11 cellular contexts compared by ENCODE assay signal in genomic region chr2:213243189-213244044, GRCh38. TPM values are rescaled to one million over a fixed set of nuclear protein-coding genes. Genes with fewer than 3 reads are reported as not detected.
A peak's percentile ranks its signal among the peaks of the same experiment; 100 is the strongest.
DNase-seq lines count a peak whose midpoint lies in the region; ATAC-seq and TF ChIP-seq lines count a peak whose summit lies in the region.
"Had no signal": no experiment of that assay in that cellular context is flagged by ENCODE, and none has a peak within 500 bp of the region (broad histone marks: within the 10 kb centered on the region; RNA-seq: fewer than 3 reads in every experiment).

No MANE protein-coding gene starts in this region.

- no peaks in the 10 kb centered on the region for H3K36me3 Mint-ChIP-seq in CD4-positive, alpha-beta memory T cell

- H3K9me3 ChIP-seq in CD4-positive, alpha-beta memory T cell (ENCODE audit: control insufficient read depth in 1 of 2, low read length in 2 of 2), result no peaks in the 10 kb centered on the region
- H3K9me3 ChIP-seq in SU-DHL-6 (ENCODE audit: insufficient read depth, low read length), result no peaks in the 10 kb centered on the region

- peak overlapping the region in 5 of 8 donors; percentile 14 to 55 (median 46) for H3K4me3 Mint-ChIP-seq in CD4-positive, alpha-beta memory T cell

- H3K27me3 ChIP-seq in CD4-positive, alpha-beta memory T cell (ENCODE audit: insufficient read depth, low read length), result no peaks in the 10 kb centered on the region
- no peaks in the 10 kb centered on the region for H3K27me3 ChIP-seq in SU-DHL-6 (ENCODE audit: low read length)

- intact Hi-C loops in CD4-positive, alpha-beta memory T cell (cut with micrococcal nuclease), result no loop called here

- H3K27me3 Mint-ChIP-seq in CD4-positive, alpha-beta memory T cell, result peaks cover 5 to 7% of the 10 kb centered on the region in 2 donors

- peak; percentile 21 for ATAC-seq in GM18870 (IDR thresholded peaks at IDR 0.05; ENCODE audit: unreplicated experiment)
- ATAC-seq in HG02798 (IDR thresholded peaks at IDR 0.05; ENCODE audit: poor library complexity, unreplicated experiment), result peak; percentile 51

- H3K4me1 ChIP-seq in CD4-positive, alpha-beta memory T cell (ENCODE audit: insufficient read depth, low read length), result no peaks in the 10 kb centered on the region

- H3K27ac Mint-ChIP-seq in CD4-positive, alpha-beta memory T cell, result peak overlapping the region in 6 of 7 donors; percentile 1 to 67 (median 22)

- H3K9me3 Mint-ChIP-seq in CD4-positive, alpha-beta memory T cell, result no peaks in the 10 kb centered on the region

- peak overlapping the region; percentile 69 for H3K9ac ChIP-seq in SU-DHL-6 (ENCODE audit: low read length)

- no peak overlapping the region for H3K27ac ChIP-seq in CD4-positive, alpha-beta memory T cell (ENCODE audit: low read depth, low read length)
- H3K27ac ChIP-seq in SU-DHL-6 (ENCODE audit: low read depth, low read length), result peak overlapping the region; percentile 99
- H3K27ac ChIP-seq: C4-2B had no signal

- no peak for DNase-seq in CD4-positive, alpha-beta memory T cell
- DNase-seq in UCSD-AML1 (lab: John Stamatoyannopoulos, UW; ENCODE audit: unreplicated experiment) (no peak), DMS 273 (lab: John Stamatoyannopoulos, UW; ENCODE audit: unreplicated experiment) (no peak), amniotic stem cell (lab: John Stamatoyannopoulos, UW) (no peak), DMS 273 treated with DMSO at 0.1 percent for 48 hours (lab: John Stamatoyannopoulos, UW) (no peak)
- DNase-seq: NCI-H1048, NCI-H748 treated with DMSO at 0.1 percent for 48 hours had no signal

- peaks cover 5% of the 10 kb centered on the region; the same call in 1 of the 2 replicates for H3K79me2 ChIP-seq in SU-DHL-6 (ENCODE audit: insufficient read depth, low read length)

- H3K9me2 ChIP-seq in SU-DHL-6 (replicated peaks; ENCODE audit: insufficient read depth, low read length), result no peaks in the 10 kb centered on the region

- H4K20me1 ChIP-seq in SU-DHL-6 (ENCODE audit: low read depth, low read length), result no peaks in the 10 kb centered on the region

- CTCF ChIA-PET in CD4-positive, alpha-beta memory T cell (lab: Charles Lee; ENCODE audit: partially characterized antibody), result no interaction called here

- POLR2A ChIA-PET in CD4-positive, alpha-beta memory T cell (lab: Charles Lee; ENCODE audit: partially characterized antibody), result no interaction called here

- no peak overlapping the region for H3K4me3 ChIP-seq in CD4-positive, alpha-beta memory T cell (ENCODE audit: low read length in 2 of 2)
- H3K4me3 ChIP-seq in SU-DHL-6 (ENCODE audit: insufficient read depth, low read length, poor library complexity, severe bottlenecking), result peak overlapping the region; percentile 39

- peak overlapping the region; percentile 99 for H3K4me2 ChIP-seq in SU-DHL-6 (ENCODE audit: low read depth, low read length, poor library complexity, severe bottlenecking)

- H3K4me1 Mint-ChIP-seq in CD4-positive, alpha-beta memory T cell, result peaks cover 2 to 16% (median 5%) of the 10 kb centered on the region in 4 donors

- H3F3A ChIP-seq in SU-DHL-6 (ENCODE audit: insufficient read depth), result peaks cover 82% of the 10 kb centered on the region

- no peak for TF ChIP-seq CTCF in SU-DHL-6 (IDR thresholded peaks at IDR 0.05; ENCODE audit: insufficient read depth, low read length, poor library complexity, severe bottlenecking)

- peak overlapping the region; percentile 5 for H2AFZ ChIP-seq in SU-DHL-6 (ENCODE audit: low read depth, low read length, severe bottlenecking)

- no peaks in the 10 kb centered on the region for H3K36me3 ChIP-seq in CD4-positive, alpha-beta memory T cell (ENCODE audit: insufficient read depth, low read length)
- H3K36me3 ChIP-seq in SU-DHL-6 (ENCODE audit: low read length), result no peaks in the 10 kb centered on the region

RNA-seq across cellular contexts. Expression of gene SPAG16, which starts 40.8 kb away (rescaled TPM):
- 1 to 10 TPM; 6.3 to 7.9 TPM for total RNA-seq in CD4-positive, alpha-beta memory T cell
- 10 to 100 TPM; 14.5 to 21.7 TPM for polyA plus RNA-seq in CD4-positive, alpha-beta memory T cell
